ENCODE assay signal across 19 cellular contexts in the genomic region with DNA sequence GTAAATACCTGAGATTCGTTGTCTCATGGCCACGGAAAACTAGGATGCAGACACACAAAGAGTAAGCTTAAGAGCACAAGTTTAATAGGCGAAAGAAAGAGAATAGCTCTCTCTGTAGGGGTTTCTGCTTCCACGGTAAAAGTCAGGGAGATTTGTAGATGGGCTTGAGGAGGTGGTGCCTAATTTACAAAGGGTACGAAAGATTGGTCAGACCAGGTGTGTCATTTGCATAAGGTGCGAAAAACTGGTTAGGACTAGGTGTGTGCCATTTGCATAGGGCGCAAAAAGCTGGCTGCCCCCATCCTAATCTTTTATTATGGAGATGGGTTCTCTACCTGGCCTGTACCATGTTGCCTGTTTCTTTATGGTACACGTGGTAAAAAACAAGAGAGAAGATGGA.
A peak's percentile ranks its signal among the peaks of the same experiment; 100 is the strongest.
DNase-seq lines count a peak whose midpoint lies in the region; FAIRE-seq and TF ChIP-seq lines count a peak whose summit lies in the region.
"Had no signal": no experiment of that assay in that cellular context is flagged by ENCODE, and none has a peak within 500 bp of the region (broad histone marks: within the 10 kb centered on the region; RNA-seq: fewer than 3 reads in every experiment).

No MANE protein-coding gene starts in this region.

- H3K4ac ChIP-seq in H9 (ENCODE audit: low read depth, low read length) = no peak overlapping the region
- H3K4ac ChIP-seq in H1 (replicated peaks; ENCODE audit: insufficient read length, low read depth, low read length) = no peak overlapping the region

- no peak overlapping the region for H3K27ac ChIP-seq in H9 (ENCODE audit: insufficient read length, low read depth, low read length)
- no peak overlapping the region for H3K27ac ChIP-seq in H1 (ENCODE audit: low read depth, low read length)
- no peak overlapping the region for H3K27ac ChIP-seq in iPS DF 6.9 (ENCODE audit: low read length)
- H3K27ac ChIP-seq: BLaER1 treated with 17β-estradiol and CSF1 and Interleukin-3, amounts not matched to agents 10 nM and 100 nM had no signal

- H2BK15ac ChIP-seq in H9 (ENCODE audit: low read depth, low read length) (no peak overlapping the region), H1 (ENCODE audit: low read length) (no peak overlapping the region)

- no peaks in the 10 kb centered on the region for H3K27me3 Mint-ChIP-seq in H9 (ENCODE audit: low read depth)
- H3K27me3 Mint-ChIP-seq: B cell, IgD-negative memory B cell had no signal

- H3K14ac ChIP-seq in H9 (ENCODE audit: insufficient read depth, low read length) = no peak overlapping the region
- H3K14ac ChIP-seq in H1 (ENCODE audit: insufficient read length) = no peak overlapping the region

- H4K5ac ChIP-seq in H9 (ENCODE audit: insufficient read length, low read depth, low read length) (no peak overlapping the region), H1 (ENCODE audit: insufficient read length, low read depth, low read length) (no peak overlapping the region)

- POLR2A ChIA-PET in H1 (lab: Charles Lee; ENCODE audit: partially characterized antibody) = no interaction called here

- H3K36me3 Mint-ChIP-seq in H9 (ENCODE audit: insufficient read depth in 1 of 3, low read depth in 3 of 3) = no peaks in the 10 kb centered on the region
- H3K36me3 Mint-ChIP-seq: CD8-positive, alpha-beta T cell; IgD-negative memory B cell had no signal

- H4K8ac ChIP-seq in H9 (replicated peaks; ENCODE audit: insufficient read length, low read depth, low read length) (no peak overlapping the region), H1 (ENCODE audit: extremely low read depth, insufficient read depth, low read length) (no peak overlapping the region)

- DNase-seq in H9 = peak; percentile 45
- DNase-seq in H1 (ENCODE audit: low read depth in 1 of 2, low spot score in 2 of 2) = no peak
- peak; percentile 11 for DNase-seq in iPS DF 6.9 (ENCODE audit: low read depth, low spot score)
- DNase-seq in T-helper 2 cell = no peak
- DNase-seq in iPS-NIHi7 (ENCODE audit: extremely low spot score) = no peak
- no peak for DNase-seq in anterior cingulate cortex (lab: John Stamatoyannopoulos, UW)
- no peak for DNase-seq in effector CD8-positive, alpha-beta T cell (lab: John Stamatoyannopoulos, UW)
- DNase-seq: Calu3; CD8-positive, alpha-beta T cell; DMS 273 treated with DMSO at 0.1 percent for 48 hours; DMS53; DND-41; EL; HFFc6 had no signal

- CTCF ChIA-PET in H1 (lab: Charles Lee; ENCODE audit: partially characterized antibody) = interaction anchor here (0.8 to 1.4 kb wide), 3 partner anchors 8 to 105 kb away, joined by 3 read pairs; no protein-coding TSS in a partner anchor

- H2AFZ ChIP-seq in H9 (ENCODE audit: low read length) = no peak overlapping the region
- no peak overlapping the region for H2AFZ ChIP-seq in H1 (ENCODE audit: low read length)

- TF ChIP-seq EP300 in H1 (IDR thresholded peaks at IDR 0.05; ENCODE audit: borderline replicate concordance in 1 of 2, low read depth in 2 of 2, low read length in 2 of 2) = no peak

- H3K4me3 ChIP-seq in H1 (ENCODE audit: extremely low read depth in 1 of 4, insufficient read depth in 2 of 4, low read depth in 3 of 4, low read length in 4 of 4) = no peak overlapping the region
- H3K4me3 ChIP-seq in iPS DF 6.9 (ENCODE audit: low read length) = no peak overlapping the region
- H3K4me3 ChIP-seq: BLaER1 treated with 17β-estradiol and CSF1 and Interleukin-3, amounts not matched to agents 10 nM and 100 nM; GM12878 had no signal

- TF ChIP-seq RAD21 in H1 (IDR thresholded peaks at IDR 0.05 in 1 of 2, conservative IDR thresholded peaks at IDR 0.05 in 1 of 2; ENCODE audit: low read depth in 2 of 2, low read length in 2 of 2) = no peak

- H3K9me3 ChIP-seq in H9 (ENCODE audit: control insufficient read depth, low read depth, low read length) (no peaks in the 10 kb centered on the region), H1 (ENCODE audit: insufficient read depth in 2 of 2, low read depth in 1 of 2, low read length in 1 of 2) (no peaks in the 10 kb centered on the region), iPS DF 6.9 (ENCODE audit: control insufficient read depth, insufficient read depth, low read length) (no peaks in the 10 kb centered on the region)
- H3K9me3 ChIP-seq: BLaER1 treated with 17β-estradiol and CSF1 and Interleukin-3, amounts not matched to agents 10 nM and 100 nM had no signal

- H3K4me1 ChIP-seq in H9 (ENCODE audit: insufficient read depth, low read length) (no peaks in the 10 kb centered on the region; the same call in 1 of the 2 replicates), H1 (replicated peaks in 1 of 4; ENCODE audit: control insufficient read depth in 3 of 4, insufficient read depth in 4 of 4, low read length in 3 of 4) (peaks cover 0 to 5% (median 0%) of the 10 kb centered on the region in 4 experiments; a peak in 2 of 7 replicates), iPS DF 6.9 (ENCODE audit: control insufficient read depth, insufficient read depth, low read length) (no peaks in the 10 kb centered on the region; the same call in 1 of the 2 replicates)
- H3K4me1 ChIP-seq: BLaER1 treated with 17β-estradiol and CSF1 and Interleukin-3, amounts not matched to agents 10 nM and 100 nM had no signal

- H4K91ac ChIP-seq in H9 (ENCODE audit: insufficient read length, low read depth, low read length) (no peak overlapping the region), H1 (replicated peaks; ENCODE audit: insufficient read length, low read length) (no peak overlapping the region)

- no peaks in the 10 kb centered on the region for H3K9me3 Mint-ChIP-seq in H9
- H3K9me3 Mint-ChIP-seq: CD8-positive, alpha-beta T cell had no signal

- peak overlapping the region; percentile 26 to 67 (median 64); a peak in 4 of 7 replicates for H3K27ac Mint-ChIP-seq in H9
- H3K27ac Mint-ChIP-seq: B cell; CD8-positive, alpha-beta T cell; HFFc6; IgD-negative memory B cell had no signal

- TF ChIP-seq CTCF in H9 (conservative IDR thresholded peaks at IDR 0.05) = no peak
- TF ChIP-seq CTCF in H1 (IDR thresholded peaks at IDR 0.05; ENCODE audit: control extremely low read depth in 1 of 3, insufficient read depth in 1 of 3, low read depth in 1 of 3, low read length in 3 of 3) = no peak

- H3K79me2 ChIP-seq in H9 (ENCODE audit: insufficient read depth, low read length) = peaks cover 2% of the 10 kb centered on the region; the same call in 1 of the 2 replicates
- H3K79me2 ChIP-seq in H1 (ENCODE audit: control insufficient read depth in 1 of 2, insufficient read depth in 2 of 2, low read length in 2 of 2) = no peaks in the 10 kb centered on the region

- H3K23me2 ChIP-seq in H9 (ENCODE audit: insufficient read length, low read depth, low read length, poor library complexity, severe bottlenecking) = no peaks in the 10 kb centered on the region
- H3K23me2 ChIP-seq in H1 (ENCODE audit: low read depth, low read length) = no peaks in the 10 kb centered on the region

- H3K18ac ChIP-seq in H9 (ENCODE audit: insufficient read length, low read depth, low read length) (no peak overlapping the region), H1 (ENCODE audit: extremely low read depth, low read length) (no peak overlapping the region)

- H2AK5ac ChIP-seq in H9 (ENCODE audit: insufficient read length, low read length) = no peak overlapping the region
- no peak overlapping the region for H2AK5ac ChIP-seq in H1 (ENCODE audit: low read depth, low read length)

- WGBS in H9 (ENCODE audit: extremely low coverage, insufficient read length, low lambda C conversion rate) = no CpG with 5 or more reads among the region's 8 CpGs
- 80% methylated on average over 8 of the region's 8 CpGs; no CpG with 5 or more reads in 1 of the 2 experiments for whole genome bisulfite sequencing in H1 (ENCODE audit: extremely low coverage in 1 of 2, insufficient coverage in 1 of 2, insufficient read length in 1 of 2, insufficient replicate concordance in 2 of 2, low coverage in 1 of 2, low lambda C conversion rate in 2 of 2, missing lambda C conversion rate in 1 of 2), 2 experiments
- WGBS in iPS DF 6.9 (ENCODE audit: insufficient coverage, insufficient read length) = no CpG with 5 or more reads among the region's 8 CpGs

- H3K4me2 ChIP-seq in H9 (ENCODE audit: insufficient read depth, insufficient read length, low read length) (no peak overlapping the region), H1 (ENCODE audit: insufficient read depth in 1 of 2, low read depth in 2 of 2, low read length in 2 of 2) (no peak overlapping the region; a peak in 1 of 4 replicates)
- H3K4me2 ChIP-seq: BLaER1 treated with 17β-estradiol and CSF1 and Interleukin-3, amounts not matched to agents 10 nM and 100 nM had no signal

- H2BK5ac ChIP-seq in H9 (ENCODE audit: insufficient read length, low read length) (no peak overlapping the region), H1 (ENCODE audit: low read depth, low read length) (no peak overlapping the region)

- H3K9ac ChIP-seq in H9 (ENCODE audit: extremely low read depth, insufficient read length, low read length) (no peak overlapping the region), H1 (replicated peaks in 1 of 4; ENCODE audit: extremely low read depth in 1 of 4, low read depth in 3 of 4, low read length in 3 of 4) (no peak overlapping the region)
- H3K9ac ChIP-seq: BLaER1 treated with 17β-estradiol and CSF1 and Interleukin-3, amounts not matched to agents 10 nM and 100 nM had no signal

- H2BK20ac ChIP-seq in H9 (ENCODE audit: low read depth, low read length, poor library complexity, severe bottlenecking) (peak overlapping the region; percentile 83), H1 (ENCODE audit: low read length) (no peak overlapping the region)

- H3K23ac ChIP-seq in H9 (ENCODE audit: insufficient read length, low read depth, low read length) = no peak overlapping the region
- H3K23ac ChIP-seq in H1 (ENCODE audit: insufficient read length) = no peak overlapping the region

- H4K20me1 ChIP-seq in H9 (ENCODE audit: control insufficient read depth, insufficient read depth, insufficient read length) = no peaks in the 10 kb centered on the region
- H4K20me1 ChIP-seq in H1 (replicated peaks in 1 of 2; ENCODE audit: control insufficient read depth in 1 of 2, insufficient read depth in 2 of 2, low read length in 2 of 2) = no peaks in the 10 kb centered on the region
- H4K20me1 ChIP-seq: BLaER1 treated with 17β-estradiol and CSF1 and Interleukin-3, amounts not matched to agents 10 nM and 100 nM had no signal

- H3K79me1 ChIP-seq in H9 (ENCODE audit: insufficient read depth, low read depth, low read length, poor library complexity, severe bottlenecking) = no peaks in the 10 kb centered on the region
- no peaks in the 10 kb centered on the region for H3K79me1 ChIP-seq in H1 (ENCODE audit: low read depth, low read length)

- H2BK12ac ChIP-seq in H9 (ENCODE audit: insufficient read length, low read depth, low read length) = no peak overlapping the region
- no peak overlapping the region for H2BK12ac ChIP-seq in H1 (ENCODE audit: low read depth, low read length)

- H2BK120ac ChIP-seq in H9 (ENCODE audit: low read depth, low read length, poor library complexity, severe bottlenecking) (no peak overlapping the region), H1 (replicated peaks; ENCODE audit: low read depth, low read length) (no peak overlapping the region)

- H3K27me3 ChIP-seq in H9 (ENCODE audit: insufficient read depth, low read length) (no peaks in the 10 kb centered on the region), H1 (replicated peaks in 1 of 4; ENCODE audit: control insufficient read depth in 3 of 4, extremely low read depth in 1 of 4, insufficient read depth in 3 of 4, low read length in 3 of 4) (no peaks in the 10 kb centered on the region), iPS DF 6.9 (ENCODE audit: control insufficient read depth, insufficient read depth, low read length) (no peaks in the 10 kb centered on the region)
- H3K27me3 ChIP-seq: BLaER1 treated with 17β-estradiol and CSF1 and Interleukin-3, amounts not matched to agents 10 nM and 100 nM had no signal

- no peak overlapping the region for H3T11ph ChIP-seq in H9 (ENCODE audit: low read length)

- H3K4me3 Mint-ChIP-seq in H9 = no peak overlapping the region
- H3K4me3 Mint-ChIP-seq: B cell; CD8-positive, alpha-beta T cell; HFFc6; IgD-negative memory B cell had no signal

- H3K56ac ChIP-seq in H9 (ENCODE audit: insufficient read length, low read depth, low read length) = no peak overlapping the region
- no peak overlapping the region for H3K56ac ChIP-seq in H1 (replicated peaks; ENCODE audit: insufficient read length, low read depth, low read length)

- TF ChIP-seq POLR2A in H1 (IDR thresholded peaks at IDR 0.05; ENCODE audit: control extremely low read depth in 1 of 2, low read depth in 2 of 2, low read length in 2 of 2) = no peak

- peaks cover 13% of the 10 kb centered on the region in 2 experiments for H3K4me1 Mint-ChIP-seq in H9
- H3K4me1 Mint-ChIP-seq: B cell, IgD-negative memory B cell had no signal

- FAIRE-seq in H1 (lab: Jason Lieb, UNC) = peak; percentile 70
- FAIRE-seq: GM12878, HepG2 had no signal

- H3K36me3 ChIP-seq in H1 (ENCODE audit: control insufficient read depth in 2 of 4, insufficient read depth in 4 of 4, low read length in 3 of 4) (no peaks in the 10 kb centered on the region), iPS DF 6.9 (ENCODE audit: control insufficient read depth, insufficient read depth, low read length) (no peaks in the 10 kb centered on the region)
- H3K36me3 ChIP-seq: BLaER1 treated with 17β-estradiol and CSF1 and Interleukin-3, amounts not matched to agents 10 nM and 100 nM had no signal

Comparison
In these comparisons a context has a peak if more than half of its experiments do, and no peak if none do; other contexts are left out.
1. DNase-seq: peak in H9 (single experiment) and iPS DF 6.9 (single experiment); none in H1 (0 of 2), T-helper 2 cell (0 of 5), iPS-NIHi7 (single experiment), anterior cingulate cortex (0 of 58) and effector CD8-positive, alpha-beta T cell (single experiment).